7 cellular contexts compared by ENCODE assay signal in genomic region chr21:43595769-43596168, GRCh38.
DNase-seq lines count a peak whose midpoint lies in the region; ATAC-seq, FAIRE-seq and TF ChIP-seq lines count a peak whose summit lies in the region.
"Not testable (repeated sequence)": the region's sequence is repeated elsewhere in the genome, so short reads cannot be mapped to it uniquely, and the experiment has no call there.

No MANE protein-coding gene starts in this region.

- H3K9me3 ChIP-seq in HCT116 (ENCODE audit: control insufficient read depth in 1 of 2, insufficient read depth in 1 of 2, low read depth in 1 of 2, low read length in 2 of 2); RWPE2 (ENCODE audit: severe bottlenecking); K562 (replicated peaks; ENCODE audit: control insufficient read depth, insufficient read depth, low read depth, low read length); smooth muscle cell (replicated peaks; ENCODE audit: low read depth): not testable (repeated sequence)

- not testable (repeated sequence) for H3K9ac ChIP-seq in HCT116 (ENCODE audit: low read length); K562 (ENCODE audit: insufficient read depth in 1 of 2, low read depth in 2 of 2, low read length in 2 of 2); smooth muscle cell (ENCODE audit: low read depth)

- H3K27ac ChIP-seq in HCT116 (ENCODE audit: low read depth, low read length); K562 (ENCODE audit: extremely low read depth, low read depth, low read length): not testable (repeated sequence)
- H3K27ac ChIP-seq in RWPE2 (ENCODE audit: poor library complexity, severe bottlenecking) (peak overlapping the region; percentile 100), foreskin keratinocyte (peak overlapping the region; percentile 44), smooth muscle cell (ENCODE audit: low read depth) (peak overlapping the region; percentile 96)

- H3K4me1 ChIP-seq in HCT116 (ENCODE audit: control insufficient read depth in 1 of 2, insufficient read depth in 2 of 2, low read length in 2 of 2) (peaks cover 3 to 22% of the 10 kb centered on the region in 2 experiments; a peak in 3 of 4 replicates), RWPE2 (ENCODE audit: insufficient read depth, poor library complexity, severe bottlenecking) (peaks cover 69% of the 10 kb centered on the region), foreskin keratinocyte (peaks cover 36% of the 10 kb centered on the region), smooth muscle cell (ENCODE audit: low read depth) (peaks cover 13% of the 10 kb centered on the region)
- H3K4me1 ChIP-seq in K562 (replicated peaks in 1 of 2; ENCODE audit: control insufficient read depth in 2 of 2, insufficient read depth in 2 of 2, low read length in 2 of 2), result not testable (repeated sequence)

- H3K27ac Mint-ChIP-seq in chondrocyte (ENCODE audit: unreplicated experiment) (peak overlapping the region; percentile 49), osteocyte (ENCODE audit: unreplicated experiment) (peak overlapping the region; percentile 92)

- H3K79me2 ChIP-seq in HCT116 (ENCODE audit: insufficient read depth, low read length); K562 (ENCODE audit: control insufficient read depth, insufficient read depth, low read length); smooth muscle cell (ENCODE audit: low read depth): not testable (repeated sequence)

- not testable (repeated sequence) for H2AFZ ChIP-seq in HCT116 (ENCODE audit: low read depth, low read length, poor library complexity, severe bottlenecking); K562 (ENCODE audit: low read depth, low read length); smooth muscle cell (ENCODE audit: low read depth)

- H3K27me3 Mint-ChIP-seq in chondrocyte (ENCODE audit: low read depth); osteocyte (ENCODE audit: unreplicated experiment): not testable (repeated sequence)

- not testable (repeated sequence) for H4K20me1 ChIP-seq in HCT116 (ENCODE audit: insufficient read depth); K562 (replicated peaks; ENCODE audit: control insufficient read depth, insufficient read depth, low read length); smooth muscle cell (ENCODE audit: low read depth)

- in situ Hi-C loops in K562 (cut with MboI), result not testable (repeated sequence)

- H3K4me3 Mint-ChIP-seq in chondrocyte (ENCODE audit: unreplicated experiment); osteocyte (ENCODE audit: unreplicated experiment): not testable (repeated sequence)

- POLR2A ChIA-PET in HCT116 (lab: Charles Lee), result not testable (repeated sequence)
- POLR2A ChIA-PET in K562 (lab: Yijun Ruan, JAX), result interaction anchor here (0.6 to 1.2 kb wide), 3 partner anchors 10 to 342 kb away, joined by 3 to 6 read pairs (median 3); no protein-coding TSS in a partner anchor

- intact Hi-C loops in HCT116 (cut with micrococcal nuclease); K562 (cut with micrococcal nuclease): not testable (repeated sequence)

- H3K27me3 ChIP-seq in HCT116 (ENCODE audit: insufficient read depth, low read length); RWPE2 (ENCODE audit: insufficient read depth, poor library complexity, severe bottlenecking); K562 (ENCODE audit: control insufficient read depth in 2 of 2, insufficient read depth in 2 of 2, low read length in 2 of 2); foreskin keratinocyte; smooth muscle cell (ENCODE audit: low read depth): not testable (repeated sequence)

- not testable (repeated sequence) for H3K36me3 ChIP-seq in HCT116 (ENCODE audit: control insufficient read depth in 1 of 2, insufficient read depth in 2 of 2, low read length in 2 of 2); K562 (ENCODE audit: control insufficient read depth, insufficient read depth, low read length); smooth muscle cell (ENCODE audit: low read depth)
- peaks cover 51% of the 10 kb centered on the region for H3K36me3 ChIP-seq in RWPE2 (ENCODE audit: low read depth)

- RAD21 ChIA-PET in HCT116 (lab: Charles Lee; ENCODE audit: low non-redundant PET in 1 of 2, low total read pairs in 2 of 2, uncharacterized antibody in 2 of 2, unreplicated experiment in 2 of 2), result not testable (repeated sequence)

- ATAC-seq in HCT116; RWPE2 (ENCODE audit: low read depth); K562; foreskin keratinocyte: not testable (repeated sequence)

- H3K9me2 ChIP-seq in HCT116 (ENCODE audit: insufficient read depth), result not testable (repeated sequence)

- CTCF ChIA-PET in HCT116 (lab: Charles Lee), result interaction anchor here (1.6 kb wide), 1 partner anchor 16 kb away, joined by 4 read pairs; no protein-coding TSS in a partner anchor
- CTCF ChIA-PET in K562 (lab: Yijun Ruan, JAX; ENCODE audit: low intra/inter-chr PET ratio), result not testable (repeated sequence)

- H3K9me1 ChIP-seq in K562 (ENCODE audit: control insufficient read depth, insufficient read depth, low read length), result not testable (repeated sequence)

- not testable (repeated sequence) for TF ChIP-seq CTCF in HCT116 (IDR thresholded peaks at IDR 0.05 in 2 of 3, conservative IDR thresholded peaks at IDR 0.05 in 1 of 3; ENCODE audit: borderline replicate concordance in 1 of 3, insufficient read depth in 1 of 3, low read depth in 2 of 3, low read length in 2 of 3); RWPE2 (IDR thresholded peaks at IDR 0.05; ENCODE audit: poor library complexity, severe bottlenecking); K562 (IDR thresholded peaks at IDR 0.05 in 2 of 3, conservative IDR thresholded peaks at IDR 0.05 in 1 of 3; ENCODE audit: insufficient read depth in 2 of 3, low read depth in 1 of 3, low read length in 3 of 3); chondrocyte (IDR thresholded peaks at IDR 0.05); foreskin keratinocyte (conservative IDR thresholded peaks at IDR 0.05); osteocyte (IDR thresholded peaks at IDR 0.05); smooth muscle cell (IDR thresholded peaks at IDR 0.05; ENCODE audit: borderline replicate concordance, insufficient read depth, poor library complexity, severe bottlenecking)

- TF ChIP-seq POLR2A in HCT116 (IDR thresholded peaks at IDR 0.05; ENCODE audit: borderline replicate concordance, extremely low read depth, insufficient read depth, insufficient read length); K562 (conservative IDR thresholded peaks at IDR 0.05): not testable (repeated sequence)

- 0% methylated on average over 8 of the region's 8 CpGs for WGBS in K562 (ENCODE audit: insufficient coverage, low coverage, missing lambda C conversion rate)
- 85% methylated on average over 8 of the region's 8 CpGs for WGBS in smooth muscle cell (ENCODE audit: low lambda C conversion rate)

- TF ChIP-seq EP300 in K562 (IDR thresholded peaks at IDR 0.05; ENCODE audit: low read length), result not testable (repeated sequence)

- DNase-seq in HCT116 (ENCODE audit: low read depth, low spot score); RWPE2 (ENCODE audit: low spot score); K562 (ENCODE audit: extremely low read depth in 1 of 4, low spot score in 3 of 4); chondrocyte (ENCODE audit: low spot score); foreskin keratinocyte; osteocyte (ENCODE audit: extremely low spot score, unreplicated experiment); smooth muscle cell (lab: John Stamatoyannopoulos, UW; ENCODE audit: unreplicated experiment): not testable (repeated sequence)

- peak overlapping the region; percentile 10; the same call in 1 of the 2 replicates for H3K4me2 ChIP-seq in HCT116 (ENCODE audit: low read length)
- H3K4me2 ChIP-seq in K562 (ENCODE audit: insufficient read depth, low read length); smooth muscle cell: not testable (repeated sequence)

- not testable (repeated sequence) for H3K9me3 Mint-ChIP-seq in chondrocyte (ENCODE audit: low read depth); osteocyte (ENCODE audit: unreplicated experiment)

- FAIRE-seq in K562 (lab: Jason Lieb, UNC), result not testable (repeated sequence)

- H3F3A ChIP-seq in smooth muscle cell (ENCODE audit: low read depth), result peaks cover 43% of the 10 kb centered on the region

- not testable (repeated sequence) for H3K36me3 Mint-ChIP-seq in chondrocyte (ENCODE audit: low read depth); osteocyte (ENCODE audit: unreplicated experiment)

- not testable (repeated sequence) for BruUV-seq in HCT116 (replicated peaks; lab: Mats Ljungman, UMichigan); K562 (replicated peaks; lab: Mats Ljungman, UMichigan)

- TF ChIP-seq RAD21 in HCT116 (IDR thresholded peaks at IDR 0.05; ENCODE audit: low read depth); K562 (CRISPR knock-in tag; conservative IDR thresholded peaks at IDR 0.05 in 1 of 2, IDR thresholded peaks at IDR 0.05 in 1 of 2): not testable (repeated sequence)

- H3K4me1 Mint-ChIP-seq in chondrocyte (ENCODE audit: low read depth) (peaks cover 41% of the 10 kb centered on the region), osteocyte (ENCODE audit: unreplicated experiment) (peaks cover 45% of the 10 kb centered on the region)

- not testable (repeated sequence) for H3K4me3 ChIP-seq in HCT116 (replicated peaks in 1 of 2; ENCODE audit: low read depth in 1 of 2, low read length in 2 of 2); RWPE2 (ENCODE audit: severe bottlenecking); K562; smooth muscle cell

TF ChIP-seq in K562, 482 proteins besides CTCF, POLR2A, EP300 and RAD21:
- TF ChIP-seq ZNF316 (IDR thresholded peaks at IDR 0.05), result 0 out of 2 replicates have a peak, but pooled peaks have one; percentile 11
TF ChIP-seq in K562: peak in this region for 1; not testable (repeated sequence) for 481.
